In the genomic region with DNA sequence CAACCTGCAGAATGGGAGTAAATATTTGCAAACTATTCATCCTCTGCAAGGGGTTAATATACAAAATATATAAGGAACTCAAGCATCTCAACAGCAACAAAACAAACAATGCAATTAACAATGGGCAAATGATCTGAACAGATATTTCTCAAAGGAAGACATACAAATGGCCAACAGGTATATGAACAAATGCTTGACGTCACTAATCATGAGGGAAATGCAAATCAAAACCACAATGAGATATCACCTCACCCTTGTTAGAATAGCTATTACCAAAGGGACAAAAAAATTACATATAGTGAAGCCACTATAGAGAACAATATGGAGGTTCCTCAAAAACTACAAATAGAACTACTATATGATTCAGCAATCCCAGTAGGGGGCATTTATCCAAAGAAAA, we compare ENCODE assay signal across 8 cellular contexts. TPM values are rescaled to one million over a fixed set of nuclear protein-coding genes. Genes with fewer than 3 reads are reported as not detected.
"Had no signal": no experiment of that assay in that cellular context is flagged by ENCODE, and none has a peak within 500 bp of the region (broad histone marks: within the 10 kb centered on the region; RNA-seq: fewer than 3 reads in every experiment).

No MANE protein-coding gene starts in this region.

- ATAC-seq: HCT116 had no signal

- H3K4me3 ChIP-seq: GM23248, HAP-1 had no signal

- H3K9me3 ChIP-seq: HAP-1 had no signal

- H3K9ac ChIP-seq: GM23248 had no signal

- DNase-seq: GM23248, GOT3, H7, KBM-7 had no signal

- H3K36me3 ChIP-seq: HAP-1 had no signal

- H3K27ac ChIP-seq: GM23248 had no signal

- H3K4me1 ChIP-seq: HAP-1 had no signal

- FAIRE-seq: HTR-8/SVneo had no signal

- H2AFZ ChIP-seq: GM23248 had no signal

RNA-seq across cellular contexts. Expression of a gene that starts 3.8 kb away (rescaled TPM):
- total RNA-seq: H7 had no signal
- polyA plus RNA-seq: IgD-negative memory B cell had no signal
